Comparison of ENCODE assay signal across 8 cellular contexts in the genomic region with DNA sequence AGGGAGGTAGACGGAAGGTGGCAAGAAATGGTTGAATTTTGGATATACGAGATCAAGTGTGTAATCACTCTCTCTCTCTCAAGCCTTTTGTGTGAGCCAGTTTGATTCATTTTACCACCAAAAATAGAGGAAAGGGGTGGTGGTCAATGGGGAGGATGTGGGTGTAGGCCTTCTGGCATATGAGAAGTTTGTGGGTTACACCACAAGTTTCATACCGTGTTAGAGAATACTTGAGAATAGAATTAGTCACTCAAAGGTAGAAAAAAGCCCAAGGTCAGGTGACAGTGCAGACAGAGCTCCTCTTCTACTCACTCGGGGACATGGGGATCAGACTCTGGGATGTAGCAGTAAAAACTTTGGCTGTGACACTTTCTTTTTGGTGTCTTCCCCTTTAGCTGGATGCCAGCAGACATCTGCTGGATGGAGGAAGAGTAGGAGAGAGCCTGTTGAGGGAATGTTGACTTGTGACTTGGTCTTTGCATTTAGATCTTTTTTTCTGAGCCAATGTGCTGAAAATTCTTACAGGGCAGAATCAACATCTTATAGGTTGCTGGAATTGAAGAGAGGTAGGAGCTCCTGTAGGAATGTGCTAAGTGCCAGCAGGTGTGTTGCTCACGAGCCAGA. TPM values are rescaled to one million over a fixed set of nuclear protein-coding genes. Genes with fewer than 3 reads are reported as not detected.
DNase-seq lines count a peak whose midpoint lies in the region; ATAC-seq and TF ChIP-seq lines count a peak whose summit lies in the region.

No MANE protein-coding gene starts in this region.

- H3F3A ChIP-seq in SK-N-SH (replicated peaks; ENCODE audit: insufficient read depth) = no peaks in the 10 kb centered on the region

- no peak overlapping the region for H3K9ac ChIP-seq in SK-N-SH
- no peak overlapping the region for H3K9ac ChIP-seq in colonic mucosa (ENCODE audit: low read depth in 2 of 2, low read length in 2 of 2)

- H3K79me2 ChIP-seq in osteoblast (ENCODE audit: insufficient read depth, low read length) (no peaks in the 10 kb centered on the region), SK-N-SH (ENCODE audit: insufficient read depth) (no peaks in the 10 kb centered on the region)

- H3K9me3 ChIP-seq in lung (ENCODE audit: control insufficient read depth in 2 of 2, insufficient read depth in 1 of 2, low read length in 1 of 2) (no peaks in the 10 kb centered on the region), osteoblast (ENCODE audit: low read depth, low read length) (no peaks in the 10 kb centered on the region), SK-N-SH (peaks cover 12% of the 10 kb centered on the region; the same call in 1 of the 2 replicates), colonic mucosa (no peaks in the 10 kb centered on the region)

- H4K20me1 ChIP-seq in osteoblast (ENCODE audit: insufficient read depth, low read length) (no peaks in the 10 kb centered on the region), SK-N-SH (ENCODE audit: insufficient read depth) (no peaks in the 10 kb centered on the region)

- CTCF ChIA-PET in SK-N-SH (lab: Yijun Ruan, JAX) = interaction anchor here (1.8 kb wide), 1 partner anchor 13 kb away, joined by 5 read pairs; no protein-coding TSS in a partner anchor

- POLR2A ChIA-PET in SK-N-SH (lab: Yijun Ruan, JAX) = no interaction called here

- no peak overlapping the region for H3K4me2 ChIP-seq in osteoblast (ENCODE audit: insufficient read depth, low read length)
- H3K4me2 ChIP-seq in SK-N-SH = no peak overlapping the region

- DNase-seq in T follicular helper cell (ENCODE audit: low read depth) = peak; percentile 10
- no peak for DNase-seq in lung (ENCODE audit: low spot score)
- no peak for DNase-seq in osteoblast (ENCODE audit: insufficient read length, low spot score, missing footprints)
- no peak for DNase-seq in SK-N-SH
- no peak for DNase-seq in NCI-H1105 (lab: John Stamatoyannopoulos, UW)
- DNase-seq in colonic mucosa = no peak

- H2AFZ ChIP-seq in osteoblast (ENCODE audit: low read length) (no peak overlapping the region), SK-N-SH (ENCODE audit: low read depth) (no peak overlapping the region)

- no peaks in the 10 kb centered on the region for H3K9me2 ChIP-seq in SK-N-SH

- ATAC-seq in GM18502 (IDR thresholded peaks at IDR 0.05; ENCODE audit: poor library complexity, unreplicated experiment) (peak; percentile 99), HG02759 (IDR thresholded peaks at IDR 0.05; ENCODE audit: unreplicated experiment) (peak; percentile 99), lung (ENCODE audit: insufficient read depth, low FRiP score) (peak; percentile 37)

- no peak for TF ChIP-seq RAD21 in SK-N-SH (IDR thresholded peaks at IDR 0.05; ENCODE audit: low read length)

- H3K27ac ChIP-seq in lung (ENCODE audit: low read depth in 1 of 2, low read length in 1 of 2) (no peak overlapping the region), osteoblast (ENCODE audit: low read depth, low read length) (no peak overlapping the region), SK-N-SH (ENCODE audit: low read depth in 2 of 2, low read length in 1 of 2) (no peak overlapping the region), colonic mucosa (no peak overlapping the region)

- 46 to 55% methylated on average over 5 of the region's 5 CpGs for WGBS in lung, 2 donors
- 90% methylated on average over 5 of the region's 5 CpGs for WGBS in SK-N-SH (ENCODE audit: low lambda C conversion rate)

- no peak for TF ChIP-seq EP300 in SK-N-SH (IDR thresholded peaks at IDR 0.05; ENCODE audit: borderline replicate concordance in 1 of 2, low read depth in 1 of 2, low read length in 1 of 2)

- intact Hi-C loops in colonic mucosa (cut with DNase I) = no loop called here

- no peak overlapping the region for H3K4me3 ChIP-seq in lung
- no peak overlapping the region for H3K4me3 ChIP-seq in osteoblast (ENCODE audit: insufficient read depth, low read length)
- no peak overlapping the region for H3K4me3 ChIP-seq in SK-N-SH (ENCODE audit: low read depth in 2 of 2, low read length in 1 of 2)
- no peak overlapping the region for H3K4me3 ChIP-seq in colonic mucosa

- peaks cover 3 to 4% of the 10 kb centered on the region in 2 donors for H3K4me1 ChIP-seq in lung (ENCODE audit: control insufficient read depth in 2 of 2, insufficient read depth in 2 of 2, low read length in 2 of 2)
- H3K4me1 ChIP-seq in osteoblast (ENCODE audit: insufficient read depth, low read length) = no peaks in the 10 kb centered on the region
- H3K4me1 ChIP-seq in SK-N-SH (ENCODE audit: control insufficient read depth in 1 of 2, insufficient read depth in 2 of 2, low read depth in 1 of 2, low read length in 1 of 2) = peaks cover 4 to 10% of the 10 kb centered on the region in 2 experiments; a peak in 1 of 4 replicates
- H3K4me1 ChIP-seq in colonic mucosa = no peaks in the 10 kb centered on the region

- H3K36me3 ChIP-seq in lung (ENCODE audit: control insufficient read depth in 2 of 2, insufficient read depth in 2 of 2, low read length in 2 of 2) = no peaks in the 10 kb centered on the region
- no peaks in the 10 kb centered on the region for H3K36me3 ChIP-seq in osteoblast (ENCODE audit: insufficient read depth, low read length)
- H3K36me3 ChIP-seq in SK-N-SH (replicated peaks in 1 of 2; ENCODE audit: control insufficient read depth in 1 of 2, insufficient read depth in 2 of 2, low read length in 1 of 2) = no peaks in the 10 kb centered on the region
- no peaks in the 10 kb centered on the region for H3K36me3 ChIP-seq in colonic mucosa

- TF ChIP-seq CTCF in lung (IDR thresholded peaks at IDR 0.05; ENCODE audit: control extremely low read depth, extremely low read depth) = no peak
- TF ChIP-seq CTCF in osteoblast (IDR thresholded peaks at IDR 0.05; ENCODE audit: extremely low read depth, low read depth, low read length) = no peak
- no peak for TF ChIP-seq CTCF in SK-N-SH (IDR thresholded peaks at IDR 0.05)
- TF ChIP-seq CTCF in colonic mucosa (IDR thresholded peaks at IDR 0.05) = no peak

- H3K27me3 ChIP-seq in lung (ENCODE audit: control insufficient read depth, insufficient read depth) (no peaks in the 10 kb centered on the region), osteoblast (ENCODE audit: insufficient read depth, low read length) (no peaks in the 10 kb centered on the region), SK-N-SH (ENCODE audit: insufficient read depth) (no peaks in the 10 kb centered on the region), colonic mucosa (no peaks in the 10 kb centered on the region)

TF ChIP-seq in SK-N-SH, 30 proteins besides CTCF, POLR2A, EP300 and RAD21 (continues in another document):
- TF ChIP-seq, protein P1, sequence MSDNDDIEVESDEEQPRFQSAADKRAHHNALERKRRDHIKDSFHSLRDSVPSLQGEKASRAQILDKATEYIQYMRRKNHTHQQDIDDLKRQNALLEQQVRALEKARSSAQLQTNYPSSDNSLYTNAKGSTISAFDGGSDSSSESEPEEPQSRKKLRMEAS (IDR thresholded peaks at IDR 0.05; ENCODE audit: low read depth) = no peak
- TF ChIP-seq MXI1 (IDR thresholded peaks at IDR 0.05; ENCODE audit: low read depth, low read length) (no peak), TAF1 (IDR thresholded peaks at IDR 0.05; ENCODE audit: borderline replicate concordance, low read depth, low read length) (no peak), EZH2phosphoT487 (IDR thresholded peaks at IDR 0.05; ENCODE audit: borderline replicate concordance, low read depth) (no peak), YY1 (IDR thresholded peaks at IDR 0.05; ENCODE audit: low read depth) (no peak), TEAD4 (IDR thresholded peaks at IDR 0.05; ENCODE audit: borderline replicate concordance, insufficient read depth) (no peak), GABPA (IDR thresholded peaks at IDR 0.05; ENCODE audit: low read depth) (no peak), GATA2 (CRISPR knock-in tag; IDR thresholded peaks at IDR 0.05) (no peak), RFX5 (IDR thresholded peaks at IDR 0.05; ENCODE audit: low read length) (no peak), CHD2 (IDR thresholded peaks at IDR 0.05; ENCODE audit: low read length, partially characterized antibody) (no peak), SIN3A (IDR thresholded peaks at IDR 0.05; ENCODE audit: borderline replicate concordance, low read depth, low read length) (no peak), NRF1 (IDR thresholded peaks at IDR 0.05; ENCODE audit: low read depth, low read length) (no peak), JUND (IDR thresholded peaks at IDR 0.05) (no peak), ELF1 (IDR thresholded peaks at IDR 0.05) (no peak), RXRA (IDR thresholded peaks at IDR 0.05; ENCODE audit: borderline replicate concordance, low read depth) (no peak), NFIC (IDR thresholded peaks at IDR 0.05; ENCODE audit: borderline replicate concordance) (no peak)
- TF ChIP-seq, protein P2, sequence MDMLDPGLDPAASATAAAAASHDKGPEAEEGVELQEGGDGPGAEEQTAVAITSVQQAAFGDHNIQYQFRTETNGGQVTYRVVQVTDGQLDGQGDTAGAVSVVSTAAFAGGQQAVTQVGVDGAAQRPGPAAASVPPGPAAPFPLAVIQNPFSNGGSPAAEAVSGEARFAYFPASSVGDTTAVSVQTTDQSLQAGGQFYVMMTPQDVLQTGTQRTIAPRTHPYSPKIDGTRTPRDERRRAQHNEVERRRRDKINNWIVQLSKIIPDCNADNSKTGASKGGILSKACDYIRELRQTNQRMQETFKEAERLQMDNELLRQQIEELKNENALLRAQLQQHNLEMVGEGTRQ (IDR thresholded peaks at IDR 0.05; ENCODE audit: borderline replicate concordance, low read depth, low read length) = no peak

RNA-seq across cellular contexts. Expression of a gene that starts 43.8 kb away (rescaled TPM):
- total RNA-seq in lung = 100 to 1,000 TPM in 1 of 2 donors, 10 to 100 TPM in 1; 35.8 to 132 TPM
- polyA plus RNA-seq in lung = 10 to 100 TPM; 22.1 to 22.2 TPM
- total RNA-seq in osteoblast = 108 and 117 TPM in 2 replicates
- polyA plus RNA-seq in SK-N-SH (2012; rRNA removed) = 25.9 and 36.2 TPM in 2 replicates
- polyA plus RNA-seq in SK-N-SH (2012; cell fraction: cytosol; rRNA removed) = 32.7 and 34.4 TPM in 2 replicates
- polyA plus RNA-seq in SK-N-SH (2012; cell fraction: nucleus; rRNA removed) = 20.1 and 54.3 TPM in 2 replicates
- 10 to 100 TPM; 30.7 to 40.6 TPM for total RNA-seq in colonic mucosa

Comparison
In these comparisons a context has a peak if more than half of its experiments do, and no peak if none do; other contexts are left out.
1. ATAC-seq: peak in every context shown above with its lines; median percentile 99 in GM18502; 99 in HG02759; 37 in lung.